ENCODE assay signal across 26 cellular contexts in the genomic region with DNA sequence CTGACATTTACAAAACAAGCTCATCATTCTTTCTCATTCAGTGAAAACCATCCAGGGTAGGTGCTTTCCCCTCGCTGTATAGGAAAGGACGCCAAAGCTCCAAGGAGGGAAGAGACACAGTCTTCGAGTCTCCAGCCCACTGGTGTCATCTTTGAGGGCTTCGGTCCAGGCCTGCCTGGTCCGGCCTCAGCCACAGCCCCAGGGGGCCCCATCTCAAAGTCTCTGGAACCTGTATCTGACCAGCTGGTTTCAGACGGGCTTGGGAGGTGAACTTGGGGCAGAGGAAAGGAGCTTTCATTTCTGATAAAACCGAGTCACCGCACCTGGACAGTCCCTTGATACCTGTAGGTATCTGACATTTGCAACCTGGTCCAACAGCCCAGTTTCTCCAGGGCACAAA.
"Had no signal": no experiment of that assay in that cellular context is flagged by ENCODE, and none has a peak within 500 bp of the region (broad histone marks: within the 10 kb centered on the region; RNA-seq: fewer than 3 reads in every experiment).

No MANE protein-coding gene starts in this region.

- H3K36me3 Mint-ChIP-seq: immature natural killer cell; memory B cell; neural progenitor cell; stimulated activated effector memory CD8-positive, alpha-beta T cell treated with anti-CD3 and anti-CD28 coated beads, Interleukin-12 subunit alpha, Interleukin-12 subunit beta, amount 100 ng/mL, for 72 hours; type B pancreatic cell had no signal

- DNase-seq: colonic mucosa; effector memory CD4-positive, alpha-beta T cell; erythroblast; hypothalamus; immature natural killer cell; islet precursor cell; kidney glomerular epithelial cell; left colon; left ventricle myocardium superior; lower lobe of right lung; midbrain; right cardiac atrium; sigmoid colon; stimulated activated CD4-positive, alpha-beta T cell treated with anti-CD3 and anti-CD28 coated beads, Interleukin-2, amount 100 ng/mL, for 24 hours; stimulated activated CD4-positive, alpha-beta T cell treated with anti-CD3 and anti-CD28 coated beads, Interleukin-4, amount 100 ng/mL, for 24 hours; stimulated activated naive CD4-positive, alpha-beta T cell treated with Interleukin-2 at 50 U/mL for 16 hours; stomach; thyroid gland had no signal

- H3K9me3 ChIP-seq: colonic mucosa, lower lobe of right lung, psoas muscle, sigmoid colon, stomach, thyroid gland had no signal

- H3K27ac ChIP-seq: colonic mucosa, lower lobe of right lung, neural progenitor cell, psoas muscle, sigmoid colon, stomach, thyroid gland had no signal

- H3K4me1 Mint-ChIP-seq: immature natural killer cell; stimulated activated effector memory CD8-positive, alpha-beta T cell treated with anti-CD3 and anti-CD28 coated beads, Interleukin-12 subunit alpha, Interleukin-12 subunit beta, amount 100 ng/mL, for 72 hours had no signal

- H3K27me3 ChIP-seq: colonic mucosa, thyroid gland had no signal

- H3K4me2 ChIP-seq: neural progenitor cell had no signal

- H3K9me3 Mint-ChIP-seq: dendritic cell treated with granulocyte-macrophage colony-stimulating factor and Interleukin-4, amounts not matched to agents 40 ng/mL and 50 ng/mL, for 4 days; immature natural killer cell; nephron; neural progenitor cell; stimulated activated effector memory CD8-positive, alpha-beta T cell treated with anti-CD3 and anti-CD28 coated beads, Interleukin-12 subunit alpha, Interleukin-12 subunit beta, amount 100 ng/mL, for 72 hours had no signal

- H3K4me3 Mint-ChIP-seq: dendritic cell treated with granulocyte-macrophage colony-stimulating factor and Interleukin-4, amounts not matched to agents 40 ng/mL and 50 ng/mL, for 4 days; immature natural killer cell; memory B cell; naive thymus-derived CD4-positive, alpha-beta T cell; nephron; neural progenitor cell; stimulated activated effector memory CD8-positive, alpha-beta T cell treated with anti-CD3 and anti-CD28 coated beads, Interleukin-12 subunit alpha, Interleukin-12 subunit beta, amount 100 ng/mL, for 72 hours; type B pancreatic cell had no signal

- H3K4me1 ChIP-seq: colonic mucosa, lower lobe of right lung, neural progenitor cell, psoas muscle, stomach, thyroid gland had no signal

- H3K9ac ChIP-seq: neural progenitor cell had no signal

- H3K4me3 ChIP-seq: colonic mucosa, lower lobe of right lung, neural progenitor cell, psoas muscle, sigmoid colon, stomach, thyroid gland had no signal

- H3K27ac Mint-ChIP-seq: dendritic cell treated with granulocyte-macrophage colony-stimulating factor and Interleukin-4, amounts not matched to agents 40 ng/mL and 50 ng/mL, for 4 days; immature natural killer cell; memory B cell; naive thymus-derived CD4-positive, alpha-beta T cell; nephron; neural progenitor cell; stimulated activated effector memory CD8-positive, alpha-beta T cell treated with anti-CD3 and anti-CD28 coated beads, Interleukin-12 subunit alpha, Interleukin-12 subunit beta, amount 100 ng/mL, for 72 hours; type B pancreatic cell had no signal

- H3K36me3 ChIP-seq: colonic mucosa, lower lobe of right lung, neural progenitor cell, sigmoid colon, stomach, thyroid gland had no signal

- ATAC-seq: left colon; left ventricle myocardium superior; naive thymus-derived CD4-positive, alpha-beta T cell; psoas muscle; right cardiac atrium; stimulated activated effector memory CD8-positive, alpha-beta T cell treated with anti-CD3 and anti-CD28 coated beads, Interleukin-12 subunit alpha, Interleukin-12 subunit beta, amount 100 ng/mL, for 72 hours had no signal
